ENCODE assay signal across 8 cellular contexts in genomic region chr7:1473864-1474512, GRCh38. TPM values are rescaled to one million over a fixed set of nuclear protein-coding genes. Genes with fewer than 3 reads are reported as not detected.
DNase-seq lines count a peak whose midpoint lies in the region; ATAC-seq and TF ChIP-seq lines count a peak whose summit lies in the region.

No MANE protein-coding gene starts in this region.

- H3K27me3 Mint-ChIP-seq in CD8-positive, alpha-beta memory T cell, result no peaks in the 10 kb centered on the region
- H3K27me3 Mint-ChIP-seq in HFFc6 (ENCODE audit: insufficient read depth), result no peaks in the 10 kb centered on the region

- CTCF ChIA-PET in CD8-positive, alpha-beta memory T cell (lab: Charles Lee), result interaction anchor here (0.6 to 2.0 kb wide), 24 partner anchors 9 to 983 kb away, joined by 3 to 19 read pairs (median 4); no protein-coding TSS in a partner anchor

- H3K4me1 Mint-ChIP-seq in CD8-positive, alpha-beta memory T cell, result peaks cover 0 to 14% (median 4%) of the 10 kb centered on the region in 3 donors
- no peaks in the 10 kb centered on the region for H3K4me1 Mint-ChIP-seq in HFFc6 (ENCODE audit: low read depth)

- no peaks in the 10 kb centered on the region for H3K9me3 Mint-ChIP-seq in CD8-positive, alpha-beta memory T cell
- no peaks in the 10 kb centered on the region for H3K9me3 Mint-ChIP-seq in HFFc6

- H3K27ac Mint-ChIP-seq in CD8-positive, alpha-beta memory T cell, result no peak overlapping the region
- H3K27ac Mint-ChIP-seq in HFFc6, result no peak overlapping the region

- TF ChIP-seq CTCF in HFFc6 (IDR thresholded peaks at IDR 0.05) (peak; percentile 97), cardiac fibroblast (IDR thresholded peaks at IDR 0.05; ENCODE audit: low read depth, low read length) (peak; percentile 88)

- peaks cover 6% of the 10 kb centered on the region for H3K4me1 ChIP-seq in CD8-positive, alpha-beta memory T cell (ENCODE audit: insufficient read depth, low read length)

- POLR2A ChIA-PET in CD8-positive, alpha-beta memory T cell (lab: Charles Lee), result no interaction called here

- H3K4me3 ChIP-seq in CD8-positive, alpha-beta memory T cell (ENCODE audit: low read length), result no peak overlapping the region
- H3K4me3 ChIP-seq in cardiac fibroblast (replicated peaks in 1 of 2; ENCODE audit: low read depth in 2 of 2, low read length in 2 of 2), result no peak overlapping the region

- no peaks in the 10 kb centered on the region for H3K9me3 ChIP-seq in CD8-positive, alpha-beta memory T cell (ENCODE audit: low read length)

- H3K36me3 ChIP-seq in CD8-positive, alpha-beta memory T cell (ENCODE audit: insufficient read depth, low read length), result no peaks in the 10 kb centered on the region

- no peak overlapping the region for H3K27ac ChIP-seq in CD8-positive, alpha-beta memory T cell (ENCODE audit: low read depth, low read length)

- no peak overlapping the region for H3K4me3 Mint-ChIP-seq in CD8-positive, alpha-beta memory T cell
- H3K4me3 Mint-ChIP-seq in HFFc6, result no peak overlapping the region

- no peaks in the 10 kb centered on the region for H3K27me3 ChIP-seq in CD8-positive, alpha-beta memory T cell (ENCODE audit: insufficient read depth, low read length, poor library complexity, severe bottlenecking)

- ATAC-seq in HG03565 (IDR thresholded peaks at IDR 0.05; ENCODE audit: unreplicated experiment), result no peak

- DNase-seq in CD8-positive, alpha-beta memory T cell, result peak; percentile 78 to 87 (median 83)
- peak; percentile 76 for DNase-seq in HFFc6
- peak; percentile 28 for DNase-seq in NCI-H446 treated with DMSO at 0.1 percent for 48 hours (lab: John Stamatoyannopoulos, UW)
- DNase-seq in activated CD4-positive, CD25-positive, alpha-beta regulatory T cell treated with anti-CD3 and anti-CD28 coated beads, Interleukin-2, amount 50 U/mL, for 72 hours, result peak; percentile 85
- DNase-seq in cardiac fibroblast (ENCODE audit: low read depth in 2 of 2), result peak; percentile 84 to 89
- DNase-seq in islet precursor cell, result peak; percentile 96
- DNase-seq in stimulated activated CD4-positive, alpha-beta T cell treated with anti-CD3 and anti-CD28 coated beads, Interleukin-1b, Interleukin-23, amount 100 ng/mL, for 24 hours (ENCODE audit: low read depth in 4 of 4, low spot score in 1 of 4), result peak; percentile 70 to 87 (median 84)

- H3K36me3 Mint-ChIP-seq in CD8-positive, alpha-beta memory T cell, result peaks cover 0 to 43% (median 0%) of the 10 kb centered on the region in 3 donors
- no peaks in the 10 kb centered on the region for H3K36me3 Mint-ChIP-seq in HFFc6 (ENCODE audit: low read depth)

RNA-seq across cellular contexts. Expression of gene MICALL2, which starts 14.7 kb away (rescaled TPM):
- 1 to 10 TPM; 2.1 to 2.3 TPM for total RNA-seq in CD8-positive, alpha-beta memory T cell
- 0.71 TPM for polyA plus RNA-seq in CD8-positive, alpha-beta memory T cell
- 10 to 100 TPM; 12.1 to 24.4 (median 21.0) TPM for total RNA-seq in HFFc6 (2021; fragmentation: NEBNext Ultra II Directional; extraction: Animal tissue kit (Norgen Biotek cat#: 25700))

RNA-seq across cellular contexts. Expression of gene INTS1, which starts 30.2 kb away (rescaled TPM):
- 100 to 1,000 TPM in 1 of 2 experiments, 10 to 100 TPM in 1; 96.6 to 111 TPM for total RNA-seq in CD8-positive, alpha-beta memory T cell
- polyA plus RNA-seq in CD8-positive, alpha-beta memory T cell, result 26.1 TPM
- total RNA-seq in HFFc6 (2021; fragmentation: NEBNext Ultra II Directional; extraction: Animal tissue kit (Norgen Biotek cat#: 25700)), result 100 to 1,000 TPM in 1 of 6 experiments, 10 to 100 TPM in 5; 84.0 to 104 (median 89.5) TPM

RNA-seq across cellular contexts. Expression of gene MAFK, which starts 56.5 kb away (rescaled TPM):
- total RNA-seq in CD8-positive, alpha-beta memory T cell, result 10 to 100 TPM; 36.6 to 41.1 TPM
- polyA plus RNA-seq in CD8-positive, alpha-beta memory T cell, result 0.85 TPM
- total RNA-seq in HFFc6 (2021; fragmentation: NEBNext Ultra II Directional; extraction: Animal tissue kit (Norgen Biotek cat#: 25700)), result 10 to 100 TPM; 29.8 to 43.7 (median 31.5) TPM

Comparison
In these comparisons a context has a peak if more than half of its experiments do, and no peak if none do; other contexts are left out.
1. DNase-seq: peak in every context shown above with its lines; median percentile 96 in islet precursor cell; 86 in cardiac fibroblast; 85 in activated CD4-positive, CD25-positive, alpha-beta regulatory T cell treated with anti-CD3 and anti-CD28 coated beads, Interleukin-2, amount 50 U/mL, for 72 hours; 84 in stimulated activated CD4-positive, alpha-beta T cell treated with anti-CD3 and anti-CD28 coated beads, Interleukin-1b, Interleukin-23, amount 100 ng/mL, for 24 hours; 83 in CD8-positive, alpha-beta memory T cell; 76 in HFFc6; 28 in NCI-H446 treated with DMSO at 0.1 percent for 48 hours.